31 cellular contexts compared by ENCODE assay signal in genomic region chr1:66760506-66760905, GRCh38. TPM values are rescaled to one million over a fixed set of nuclear protein-coding genes. Genes with fewer than 3 reads are reported as not detected.
"Had no signal": no experiment of that assay in that cellular context is flagged by ENCODE, and none has a peak within 500 bp of the region (broad histone marks: within the 10 kb centered on the region; RNA-seq: fewer than 3 reads in every experiment).

No MANE protein-coding gene starts in this region.

- DNase-seq: activated CD4-positive, alpha-beta T cell treated with anti-CD3 and anti-CD28 coated beads for 1 hour; activated CD4-positive, alpha-beta T cell treated with anti-CD3 and anti-CD28 coated beads for 4 hours; activated CD4-positive, alpha-beta T cell treated with anti-CD3 and anti-CD28 coated beads, Interleukin-2, amount 10 ng/mL, durations not matched to agents 7 days and 5 days; activated CD4-positive, alpha-beta T cell treated with anti-CD3 and anti-CD28 coated beads, Interleukin-2, amount 50 U/mL, for 4 hours; activated CD8-positive, alpha-beta memory T cell treated with anti-CD3 and anti-CD28 coated beads for 24 hours; activated CD8-positive, alpha-beta T cell treated with anti-CD3 and anti-CD28 coated beads for 36 hours; activated effector memory CD4-positive, alpha-beta T cell treated with Interleukin-2 at 50 U/mL for 16 hours; activated gamma-delta T cell treated with Interleukin-2 at 50 U/mL for 16 hours; activated naive CD4-positive, alpha-beta T cell treated with anti-CD3 and anti-CD28 coated beads, Interleukin-2, amount 50 U/mL, for 16 hours; activated naive CD4-positive, alpha-beta T cell treated with Interleukin-2 at 50 U/mL for 16 hours; activated T-cell treated with anti-CD3 and anti-CD28 coated beads, Interleukin-2, amount 50 U/mL, for 4 hours; amniotic stem cell; anterior cingulate cortex; brain microvascular endothelial cell; caudate nucleus; cortex of kidney; dermis blood vessel endothelial cell; effector CD4-positive, alpha-beta T cell; effector memory CD8-positive, alpha-beta T cell; gastrocnemius medialis; glutamatergic neuron; heart left ventricle; T-helper 2 cell had no signal

- H3K36me3 Mint-ChIP-seq: activated naive CD8-positive, alpha-beta T cell; WTC11 had no signal

- H3K27me3 ChIP-seq: brain microvascular endothelial cell, esophagus muscularis mucosa, gastrocnemius medialis, heart left ventricle had no signal

- H3K4me3 Mint-ChIP-seq: activated CD4-positive, alpha-beta T cell treated with anti-CD3 and anti-CD28 coated beads, Interleukin-2, amount 10 ng/mL, durations not matched to agents 7 days and 5 days; activated CD8-positive, alpha-beta T cell treated with anti-CD3 and anti-CD28 coated beads for 36 hours; activated naive CD8-positive, alpha-beta T cell; activated T-cell treated with anti-CD3 and anti-CD28 coated beads, Interleukin-2, amount 50 U/mL, for 4 hours; activated T-helper 17 cell treated with anti-CD3 and anti-CD28 coated beads, Interleukin-2, amount 50 U/mL, for 72 hours; effector memory CD8-positive, alpha-beta T cell; WTC11 had no signal

- H3K4me1 ChIP-seq: foreskin keratinocyte had no signal

- H3K4me3 ChIP-seq: esophagus muscularis mucosa, gastrocnemius medialis, heart left ventricle had no signal

- H3K27ac Mint-ChIP-seq: activated CD4-positive, alpha-beta T cell treated with anti-CD3 and anti-CD28 coated beads, Interleukin-2, amount 10 ng/mL, durations not matched to agents 7 days and 5 days; activated CD8-positive, alpha-beta T cell treated with anti-CD3 and anti-CD28 coated beads for 36 hours; activated naive CD8-positive, alpha-beta T cell; activated T-helper 17 cell treated with anti-CD3 and anti-CD28 coated beads, Interleukin-2, amount 50 U/mL, for 72 hours; effector memory CD8-positive, alpha-beta T cell; WTC11 had no signal

- H3K9me3 ChIP-seq: esophagus muscularis mucosa, gastrocnemius medialis had no signal

- H3K4me1 Mint-ChIP-seq: activated CD4-positive, alpha-beta T cell treated with anti-CD3 and anti-CD28 coated beads, Interleukin-2, amount 10 ng/mL, durations not matched to agents 7 days and 5 days; activated T-helper 17 cell treated with anti-CD3 and anti-CD28 coated beads, Interleukin-2, amount 50 U/mL, for 72 hours; WTC11 had no signal

- ATAC-seq: activated CD8-positive, alpha-beta T cell treated with anti-CD3 and anti-CD28 coated beads for 36 hours; activated T-cell treated with anti-CD3 and anti-CD28 coated beads, Interleukin-2, amount 50 U/mL, for 4 hours; activated T-helper 17 cell treated with anti-CD3 and anti-CD28 coated beads, Interleukin-2, amount 50 U/mL, for 72 hours; effector memory CD8-positive, alpha-beta T cell; gastrocnemius medialis; heart left ventricle; WTC11 had no signal

- H3K9me3 Mint-ChIP-seq: activated CD4-positive, alpha-beta T cell treated with anti-CD3 and anti-CD28 coated beads, Interleukin-2, amount 10 ng/mL, durations not matched to agents 7 days and 5 days; activated CD8-positive, alpha-beta T cell treated with anti-CD3 and anti-CD28 coated beads for 36 hours; activated T-cell treated with anti-CD3 and anti-CD28 coated beads, Interleukin-2, amount 50 U/mL, for 4 hours; activated T-helper 17 cell treated with anti-CD3 and anti-CD28 coated beads, Interleukin-2, amount 50 U/mL, for 72 hours; effector memory CD8-positive, alpha-beta T cell had no signal

- H3K36me3 ChIP-seq: brain microvascular endothelial cell, esophagus muscularis mucosa, gastrocnemius medialis, heart left ventricle had no signal

- H3K27ac ChIP-seq: brain microvascular endothelial cell, esophagus muscularis mucosa, foreskin keratinocyte, gastrocnemius medialis, heart left ventricle, VCaP had no signal

RNA-seq across cellular contexts. Expression of gene DYNLT5, which starts 8.2 kb away (rescaled TPM):
- total RNA-seq: activated CD4-positive, alpha-beta T cell treated with anti-CD3 and anti-CD28 coated beads, Interleukin-2, amount 10 ng/mL, durations not matched to agents 7 days and 5 days; activated CD8-positive, alpha-beta T cell treated with anti-CD3 and anti-CD28 coated beads for 36 hours; activated T-cell treated with anti-CD3 and anti-CD28 coated beads, Interleukin-2, amount 50 U/mL, for 4 hours; activated T-helper 17 cell treated with anti-CD3 and anti-CD28 coated beads, Interleukin-2, amount 50 U/mL, for 72 hours; chondrocyte; foreskin keratinocyte had no signal

RNA-seq across cellular contexts. Expression of gene INSL5, which starts 40.6 kb away (rescaled TPM):
- total RNA-seq: activated CD4-positive, alpha-beta T cell treated with anti-CD3 and anti-CD28 coated beads, Interleukin-2, amount 10 ng/mL, durations not matched to agents 7 days and 5 days; activated CD8-positive, alpha-beta T cell treated with anti-CD3 and anti-CD28 coated beads for 36 hours; activated T-cell treated with anti-CD3 and anti-CD28 coated beads, Interleukin-2, amount 50 U/mL, for 4 hours; activated T-helper 17 cell treated with anti-CD3 and anti-CD28 coated beads, Interleukin-2, amount 50 U/mL, for 72 hours; astrocyte; chondrocyte; dermis blood vessel endothelial cell; esophagus muscularis mucosa; foreskin keratinocyte; gastrocnemius medialis; heart left ventricle; WTC11 had no signal
